1 cellular context compared by ENCODE assay signal in genomic region chr15:69410290-69410874, GRCh38.
TF ChIP-seq lines count a peak whose summit lies in the region.

No MANE protein-coding gene starts in this region.

TF ChIP-seq in HEK293, 187 proteins besides CTCF, POLR2A, EP300 and RAD21 (continued from another document):
- TF ChIP-seq PRDM2 (tag by site-specific recombination; IDR thresholded peaks at IDR 0.05; ENCODE audit: borderline replicate concordance) (no peak), FEZF1 (tag by site-specific recombination; IDR thresholded peaks at IDR 0.05) (no peak), ZNF335 (tag by site-specific recombination; conservative IDR thresholded peaks at IDR 0.05) (peak; percentile 13; the same call in 1 of the 2 replicates), ZNF660 (tag by site-specific recombination; IDR thresholded peaks at IDR 0.05) (0 out of 2 replicates have a peak, but pooled peaks have one; percentile 10), ZNF138 (tag by site-specific recombination; IDR thresholded peaks at IDR 0.05; ENCODE audit: borderline replicate concordance) (no peak), ZBTB8A (tag by site-specific recombination; IDR thresholded peaks at IDR 0.05) (peak; percentile 31; the same call in 1 of the 2 replicates), ZNF623 (tag by site-specific recombination; IDR thresholded peaks at IDR 0.05) (no peak), ZSCAN18 (tag by site-specific recombination; IDR thresholded peaks at IDR 0.05) (no peak), ZNF776 (tag by site-specific recombination; IDR thresholded peaks at IDR 0.05; ENCODE audit: borderline replicate concordance) (no peak), SP3 (tag by site-specific recombination; IDR thresholded peaks at IDR 0.05) (no peak), ZNF132 (tag by site-specific recombination; IDR thresholded peaks at IDR 0.05; ENCODE audit: borderline replicate concordance) (no peak), SCRT1 (tag by site-specific recombination; IDR thresholded peaks at IDR 0.05; ENCODE audit: borderline replicate concordance) (peak; percentile 98), ZNF843 (tag by site-specific recombination; IDR thresholded peaks at IDR 0.05) (no peak), YY2 (tag by site-specific recombination; IDR thresholded peaks at IDR 0.05) (no peak), OVOL3 (tag by site-specific recombination; IDR thresholded peaks at IDR 0.05) (no peak), ZNF211 (tag by site-specific recombination; IDR thresholded peaks at IDR 0.05; ENCODE audit: low read depth) (no peak), ZNF214 (tag by site-specific recombination; IDR thresholded peaks at IDR 0.05; ENCODE audit: borderline replicate concordance) (no peak), ZBTB17 (tag by site-specific recombination; IDR thresholded peaks at IDR 0.05) (no peak), ZNF529 (tag by site-specific recombination; IDR thresholded peaks at IDR 0.05; ENCODE audit: insufficient replicate concordance) (no peak), ZNF473 (tag by site-specific recombination; IDR thresholded peaks at IDR 0.05) (no peak), ZNF704 (tag by site-specific recombination; IDR thresholded peaks at IDR 0.05) (no peak), PATZ1 (tag by site-specific recombination; IDR thresholded peaks at IDR 0.05) (0 out of 2 replicates have a peak, but pooled peaks have one; percentile 20), ZNF555 (tag by site-specific recombination; conservative IDR thresholded peaks at IDR 0.05) (no peak), SCRT2 (tag by site-specific recombination; IDR thresholded peaks at IDR 0.05) (peak; percentile 99), ZNF518A (tag by site-specific recombination; conservative IDR thresholded peaks at IDR 0.05; ENCODE audit: low read depth) (no peak), ZNF18 (tag by site-specific recombination; IDR thresholded peaks at IDR 0.05) (no peak), ATF2 (tag by site-specific recombination; IDR thresholded peaks at IDR 0.05; ENCODE audit: low read depth) (peak; percentile 55; the same call in 1 of the 2 replicates), ZNF292 (tag by site-specific recombination; IDR thresholded peaks at IDR 0.05; ENCODE audit: borderline replicate concordance, low read depth) (no peak), ZEB2 (tag by site-specific recombination; IDR thresholded peaks at IDR 0.05) (no peak), ZNF654 (tag by site-specific recombination; IDR thresholded peaks at IDR 0.05; ENCODE audit: low read depth) (peak; percentile 65)
